1 cellular context compared by ENCODE assay signal in genomic region chrX:54529559-54530357, GRCh38.
TF ChIP-seq lines count a peak whose summit lies in the region.

GNL3L (plus strand) TSS chrX:54530219; CDS start chrX:54532567, 2,348 bp downstream.

TF ChIP-seq in K562, 482 proteins besides CTCF, POLR2A, EP300 and RAD21 (continued from another document):
- TF ChIP-seq FOXO4 (CRISPR knock-in tag; IDR thresholded peaks at IDR 0.05) (no peak), CBX3 (IDR thresholded peaks at IDR 0.05; ENCODE audit: borderline replicate concordance in 1 of 2, low read length in 2 of 2) (peak in 1 of 2 experiments; percentile 94; a peak in 2 of 3 replicates), ATF7 (IDR thresholded peaks at IDR 0.05) (0 out of 2 replicates have a peak, but pooled peaks have one; percentile 4), TEAD4 (IDR thresholded peaks at IDR 0.05; ENCODE audit: low read length) (peak; percentile 78), TEAD4 (CRISPR knock-in tag; IDR thresholded peaks at IDR 0.05; ENCODE audit: borderline replicate concordance) (no peak), POLR2G (IDR thresholded peaks at IDR 0.05; ENCODE audit: low read depth, low read length) (peak; percentile 63; the same call in 1 of the 2 replicates), GMEB1 (CRISPR knock-in tag; IDR thresholded peaks at IDR 0.05) (no peak), DACH1 (IDR thresholded peaks at IDR 0.05; ENCODE audit: partially characterized antibody) (no peak), MEIS2 (IDR thresholded peaks at IDR 0.05; ENCODE audit: partially characterized antibody) (no peak), RBFOX2 (IDR thresholded peaks at IDR 0.05; ENCODE audit: low read depth, low read length) (peak; percentile 64; the same call in 1 of the 2 replicates), ZNF324 (CRISPR knock-in tag; IDR thresholded peaks at IDR 0.05) (no peak), ZBTB11 (CRISPR knock-in tag; IDR thresholded peaks at IDR 0.05) (peak in 1 of 3 experiments; percentile 90; a peak in 2 of 6 replicates)
